Comparison of ENCODE assay signal across 14 cellular contexts in the genomic region with DNA sequence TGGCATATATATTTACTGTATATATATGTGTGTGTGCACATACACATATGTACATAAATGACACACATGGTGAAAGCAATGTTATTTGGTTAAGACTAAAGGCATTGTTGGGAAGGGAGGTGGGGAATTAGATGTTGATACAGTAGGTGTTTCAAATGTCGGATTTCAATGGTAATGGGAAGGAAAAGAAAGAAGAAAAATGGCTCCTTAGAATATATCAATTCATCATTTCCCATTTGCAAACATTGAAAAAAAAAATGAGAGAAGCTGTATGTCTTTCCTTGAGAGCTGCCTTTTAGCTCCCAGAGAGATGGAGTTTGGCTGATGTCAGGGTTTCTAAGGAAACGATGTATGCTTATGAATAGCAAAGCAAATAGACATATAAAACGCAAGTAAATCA.
"Had no signal": no experiment of that assay in that cellular context is flagged by ENCODE, and none has a peak within 500 bp of the region (broad histone marks: within the 10 kb centered on the region; RNA-seq: fewer than 3 reads in every experiment).

No MANE protein-coding gene starts in this region.

- DNase-seq: activated CD4-positive, alpha-beta T cell treated with anti-CD3 and anti-CD28 coated beads, Interleukin-2, amount 50 U/mL, for 1 hour; activated CD4-positive, CD25-positive, alpha-beta regulatory T cell; central memory CD4-positive, alpha-beta T cell; effector memory CD4-positive, alpha-beta T cell; hippocampal formation; occipital lobe; psoas muscle; stimulated activated CD4-positive, alpha-beta T cell treated with anti-CD3 and anti-CD28 coated beads, Interleukin-2, amount 100 ng/mL, for 24 hours; stimulated activated naive CD4-positive, alpha-beta T cell; T-helper 17 cell; trophoblast cell had no signal

- ATAC-seq: T-helper 17 cell had no signal

- H3K27me3 ChIP-seq: right lobe of liver had no signal

- H3K4me3 ChIP-seq: mucosa of descending colon, psoas muscle, right lobe of liver had no signal

- H3K9me3 ChIP-seq: mucosa of descending colon, psoas muscle, right lobe of liver had no signal

- H3K36me3 ChIP-seq: right lobe of liver had no signal

- H3K4me1 ChIP-seq: psoas muscle, right lobe of liver had no signal

- H3K27ac ChIP-seq: coronary artery, psoas muscle, right lobe of liver had no signal
